11 cellular contexts compared by ENCODE assay signal in the genomic region with DNA sequence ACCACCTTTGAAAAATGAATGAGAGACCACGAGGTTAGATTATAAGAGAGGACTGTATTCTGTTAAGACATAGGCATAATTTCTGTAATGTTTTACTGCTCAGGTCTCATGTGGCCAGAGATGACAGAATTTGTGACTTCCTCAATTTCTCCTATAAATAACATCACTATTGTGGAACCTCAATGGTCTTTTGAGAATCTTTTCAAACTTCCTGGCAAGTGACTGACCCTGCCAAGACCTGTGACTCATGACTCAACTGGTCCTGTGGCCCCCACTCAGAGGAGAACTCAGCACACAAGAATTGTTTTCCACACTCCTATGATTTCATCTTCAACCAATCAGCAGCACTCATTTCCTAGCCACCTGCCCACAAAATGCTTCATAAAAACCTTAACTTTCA.
DNase-seq lines count a peak whose midpoint lies in the region; ATAC-seq, FAIRE-seq and TF ChIP-seq lines count a peak whose summit lies in the region.
"Had no signal": no experiment of that assay in that cellular context is flagged by ENCODE, and none has a peak within 500 bp of the region (broad histone marks: within the 10 kb centered on the region; RNA-seq: fewer than 3 reads in every experiment).

No MANE protein-coding gene starts in this region.

- H4K20me1 ChIP-seq in astrocyte (ENCODE audit: insufficient read depth, low read length) = no peaks in the 10 kb centered on the region
- no peaks in the 10 kb centered on the region for H4K20me1 ChIP-seq in osteoblast (ENCODE audit: insufficient read depth, low read length)

- H3K4me2 ChIP-seq in astrocyte (ENCODE audit: low read length) (no peak overlapping the region), osteoblast (ENCODE audit: insufficient read depth, low read length) (peak overlapping the region; percentile 3)

- H3K79me2 ChIP-seq in astrocyte (ENCODE audit: insufficient read depth, low read length) = no peaks in the 10 kb centered on the region
- no peaks in the 10 kb centered on the region for H3K79me2 ChIP-seq in osteoblast (ENCODE audit: insufficient read depth, low read length)

- H3K4me3 ChIP-seq in astrocyte (ENCODE audit: insufficient read depth, low read depth, low read length) (no peak overlapping the region), osteoblast (ENCODE audit: insufficient read depth, low read length) (no peak overlapping the region)

- H3K9me3 Mint-ChIP-seq in astrocyte (ENCODE audit: unreplicated experiment) = peaks cover 4% of the 10 kb centered on the region

- no peaks in the 10 kb centered on the region for H3K4me1 Mint-ChIP-seq in astrocyte (ENCODE audit: low read depth, unreplicated experiment)
- H3K4me1 Mint-ChIP-seq: endodermal cell had no signal

- no peak overlapping the region for H3K4me3 Mint-ChIP-seq in astrocyte (ENCODE audit: unreplicated experiment)
- H3K4me3 Mint-ChIP-seq: endodermal cell had no signal

- H3K4me1 ChIP-seq in astrocyte (ENCODE audit: insufficient read depth, low read length) (no peaks in the 10 kb centered on the region), osteoblast (ENCODE audit: insufficient read depth, low read length) (peaks cover 6% of the 10 kb centered on the region)

- H2AFZ ChIP-seq in astrocyte (ENCODE audit: low read depth, low read length) (no peak overlapping the region), osteoblast (ENCODE audit: low read length) (no peak overlapping the region)

- H3K9me3 ChIP-seq in astrocyte (ENCODE audit: insufficient read depth, low read depth, low read length) = no peaks in the 10 kb centered on the region
- H3K9me3 ChIP-seq in osteoblast (ENCODE audit: low read depth, low read length) = no peaks in the 10 kb centered on the region

- H3K36me3 Mint-ChIP-seq in astrocyte (ENCODE audit: low read depth, unreplicated experiment) = no peaks in the 10 kb centered on the region

- H3K27me3 ChIP-seq in astrocyte (ENCODE audit: insufficient read depth, low read length) (no peaks in the 10 kb centered on the region), osteoblast (ENCODE audit: insufficient read depth, low read length) (no peaks in the 10 kb centered on the region)

- DNase-seq in KG1 (lab: John Stamatoyannopoulos, UW) = peak; percentile 53
- DNase-seq in astrocyte (ENCODE audit: low read depth) = peak; percentile 66
- DNase-seq in osteoblast (ENCODE audit: insufficient read length, low spot score, missing footprints) = no peak
- DNase-seq in activated naive CD4-positive, alpha-beta T cell treated with Interleukin-2 at 50 U/mL for 16 hours = no peak
- DNase-seq in NCI-H774 (lab: John Stamatoyannopoulos, UW) = no peak
- DNase-seq in SK-N-DZ (ENCODE audit: low spot score) = no peak
- DNase-seq: amygdala, endodermal cell, NCI-H748 treated with DMSO at 0.1 percent for 48 hours had no signal

- H3K27me3 Mint-ChIP-seq in astrocyte (ENCODE audit: low read depth, unreplicated experiment) = no peaks in the 10 kb centered on the region

- FAIRE-seq in astrocyte (lab: Jason Lieb, UNC) = no peak

- H3K27ac Mint-ChIP-seq in astrocyte (ENCODE audit: unreplicated experiment) = no peak overlapping the region
- H3K27ac Mint-ChIP-seq: endodermal cell had no signal

- ATAC-seq in GM19351 (IDR thresholded peaks at IDR 0.05; ENCODE audit: unreplicated experiment) (peak; percentile 63), HG03439 (IDR thresholded peaks at IDR 0.05; ENCODE audit: unreplicated experiment) (no peak)

- H3K9ac ChIP-seq in astrocyte (ENCODE audit: low read length) = no peak overlapping the region

- H3K36me3 ChIP-seq in astrocyte (ENCODE audit: insufficient read depth, low read length) (no peaks in the 10 kb centered on the region), osteoblast (ENCODE audit: insufficient read depth, low read length) (no peaks in the 10 kb centered on the region)

- no peak for TF ChIP-seq CTCF in astrocyte (IDR thresholded peaks at IDR 0.05; ENCODE audit: insufficient read depth, low read depth, low read length)
- TF ChIP-seq CTCF in osteoblast (IDR thresholded peaks at IDR 0.05; ENCODE audit: extremely low read depth, low read depth, low read length) = no peak

- H3K27ac ChIP-seq in astrocyte (ENCODE audit: low read depth, low read length) = no peak overlapping the region
- no peak overlapping the region for H3K27ac ChIP-seq in osteoblast (ENCODE audit: low read depth, low read length)

Comparison
In these comparisons a context has a peak if more than half of its experiments do, and no peak if none do; other contexts are left out.
1. DNase-seq: peak in KG1 (single experiment) and astrocyte (single experiment); none in osteoblast (single experiment), activated naive CD4-positive, alpha-beta T cell treated with Interleukin-2 at 50 U/mL for 16 hours (single experiment), NCI-H774 (single experiment) and SK-N-DZ (single experiment).